Comparison of ENCODE assay signal across 2 cellular contexts in the genomic region with DNA sequence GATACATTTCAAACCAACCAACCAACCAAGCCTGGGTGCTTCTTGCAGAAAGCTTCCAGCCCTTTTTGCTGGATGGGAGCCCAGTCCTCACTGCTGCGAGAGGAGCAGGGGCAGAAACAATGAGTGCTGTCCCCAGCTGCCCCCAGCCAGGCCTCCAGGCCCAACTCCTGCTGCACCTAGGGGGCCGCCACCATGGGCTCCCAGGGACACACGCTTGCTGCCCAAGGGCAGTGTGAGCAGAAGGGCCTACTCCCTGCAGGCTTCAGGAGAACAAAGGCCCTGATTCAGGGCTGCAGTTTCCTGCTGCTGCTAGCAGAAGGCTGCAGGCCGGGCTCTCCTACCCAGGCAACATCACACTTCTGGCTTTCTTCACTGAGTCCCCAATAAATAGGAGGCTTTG.
TF ChIP-seq lines count a peak whose summit lies in the region.

No MANE protein-coding gene starts in this region.

TF ChIP-seq in SK-N-SH, 30 proteins besides CTCF, POLR2A, EP300 and RAD21 (continued from another document):
- TF ChIP-seq CHD2 (IDR thresholded peaks at IDR 0.05; ENCODE audit: low read length, partially characterized antibody) (no peak), RCOR1 (IDR thresholded peaks at IDR 0.05; ENCODE audit: low read length) (no peak), GATA2 (CRISPR knock-in tag; IDR thresholded peaks at IDR 0.05) (no peak), RXRA (IDR thresholded peaks at IDR 0.05; ENCODE audit: borderline replicate concordance, low read depth) (no peak), TAF1 (IDR thresholded peaks at IDR 0.05; ENCODE audit: borderline replicate concordance, low read depth, low read length) (no peak), YY1 (IDR thresholded peaks at IDR 0.05; ENCODE audit: low read depth) (no peak), EZH2phosphoT487 (IDR thresholded peaks at IDR 0.05; ENCODE audit: borderline replicate concordance, low read depth) (no peak), MEF2A (IDR thresholded peaks at IDR 0.05; ENCODE audit: borderline replicate concordance, low read depth) (no peak), TEAD4 (IDR thresholded peaks at IDR 0.05; ENCODE audit: borderline replicate concordance, insufficient read depth) (no peak), MXI1 (IDR thresholded peaks at IDR 0.05; ENCODE audit: low read depth, low read length) (no peak), FOXM1 (IDR thresholded peaks at IDR 0.05; ENCODE audit: low read depth) (no peak), ELF1 (IDR thresholded peaks at IDR 0.05) (no peak)
- TF ChIP-seq, protein P1, sequence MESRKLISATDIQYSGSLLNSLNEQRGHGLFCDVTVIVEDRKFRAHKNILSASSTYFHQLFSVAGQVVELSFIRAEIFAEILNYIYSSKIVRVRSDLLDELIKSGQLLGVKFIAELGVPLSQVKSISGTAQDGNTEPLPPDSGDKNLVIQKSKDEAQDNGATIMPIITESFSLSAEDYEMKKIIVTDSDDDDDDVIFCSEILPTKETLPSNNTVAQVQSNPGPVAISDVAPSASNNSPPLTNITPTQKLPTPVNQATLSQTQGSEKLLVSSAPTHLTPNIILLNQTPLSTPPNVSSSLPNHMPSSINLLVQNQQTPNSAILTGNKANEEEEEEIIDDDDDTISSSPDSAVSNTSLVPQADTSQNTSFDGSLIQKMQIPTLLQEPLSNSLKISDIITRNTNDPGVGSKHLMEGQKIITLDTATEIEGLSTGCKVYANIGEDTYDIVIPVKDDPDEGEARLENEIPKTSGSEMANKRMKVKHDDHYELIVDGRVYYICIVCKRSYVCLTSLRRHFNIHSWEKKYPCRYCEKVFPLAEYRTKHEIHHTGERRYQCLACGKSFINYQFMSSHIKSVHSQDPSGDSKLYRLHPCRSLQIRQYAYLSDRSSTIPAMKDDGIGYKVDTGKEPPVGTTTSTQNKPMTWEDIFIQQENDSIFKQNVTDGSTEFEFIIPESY (IDR thresholded peaks at IDR 0.05; ENCODE audit: borderline replicate concordance, low read depth): no peak
- TF ChIP-seq, protein P2, sequence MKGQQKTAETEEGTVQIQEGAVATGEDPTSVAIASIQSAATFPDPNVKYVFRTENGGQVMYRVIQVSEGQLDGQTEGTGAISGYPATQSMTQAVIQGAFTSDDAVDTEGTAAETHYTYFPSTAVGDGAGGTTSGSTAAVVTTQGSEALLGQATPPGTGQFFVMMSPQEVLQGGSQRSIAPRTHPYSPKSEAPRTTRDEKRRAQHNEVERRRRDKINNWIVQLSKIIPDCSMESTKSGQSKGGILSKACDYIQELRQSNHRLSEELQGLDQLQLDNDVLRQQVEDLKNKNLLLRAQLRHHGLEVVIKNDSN (IDR thresholded peaks at IDR 0.05; ENCODE audit: borderline replicate concordance, low read depth): no peak
TF ChIP-seq in SK-N-SH: peak in this region for 0.

TF ChIP-seq in SK-N-SH treated with all-trans-retinoic acid at 6 μM for 48 hours, 23 proteins besides CTCF, POLR2A, EP300 and RAD21 (continued from another document):
- TF ChIP-seq, protein P3, sequence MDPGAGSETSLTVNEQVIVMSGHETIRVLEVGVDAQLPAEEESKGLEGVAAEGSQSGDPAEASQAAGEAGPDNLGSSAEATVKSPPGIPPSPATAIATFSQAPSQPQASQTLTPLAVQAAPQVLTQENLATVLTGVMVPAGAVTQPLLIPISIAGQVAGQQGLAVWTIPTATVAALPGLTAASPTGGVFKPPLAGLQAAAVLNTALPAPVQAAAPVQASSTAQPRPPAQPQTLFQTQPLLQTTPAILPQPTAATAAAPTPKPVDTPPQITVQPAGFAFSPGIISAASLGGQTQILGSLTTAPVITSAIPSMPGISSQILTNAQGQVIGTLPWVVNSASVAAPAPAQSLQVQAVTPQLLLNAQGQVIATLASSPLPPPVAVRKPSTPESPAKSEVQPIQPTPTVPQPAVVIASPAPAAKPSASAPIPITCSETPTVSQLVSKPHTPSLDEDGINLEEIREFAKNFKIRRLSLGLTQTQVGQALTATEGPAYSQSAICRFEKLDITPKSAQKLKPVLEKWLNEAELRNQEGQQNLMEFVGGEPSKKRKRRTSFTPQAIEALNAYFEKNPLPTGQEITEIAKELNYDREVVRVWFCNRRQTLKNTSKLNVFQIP (CRISPR knock-in tag; IDR thresholded peaks at IDR 0.05; ENCODE audit: borderline replicate concordance, low read depth): no peak
- TF ChIP-seq, protein P4, sequence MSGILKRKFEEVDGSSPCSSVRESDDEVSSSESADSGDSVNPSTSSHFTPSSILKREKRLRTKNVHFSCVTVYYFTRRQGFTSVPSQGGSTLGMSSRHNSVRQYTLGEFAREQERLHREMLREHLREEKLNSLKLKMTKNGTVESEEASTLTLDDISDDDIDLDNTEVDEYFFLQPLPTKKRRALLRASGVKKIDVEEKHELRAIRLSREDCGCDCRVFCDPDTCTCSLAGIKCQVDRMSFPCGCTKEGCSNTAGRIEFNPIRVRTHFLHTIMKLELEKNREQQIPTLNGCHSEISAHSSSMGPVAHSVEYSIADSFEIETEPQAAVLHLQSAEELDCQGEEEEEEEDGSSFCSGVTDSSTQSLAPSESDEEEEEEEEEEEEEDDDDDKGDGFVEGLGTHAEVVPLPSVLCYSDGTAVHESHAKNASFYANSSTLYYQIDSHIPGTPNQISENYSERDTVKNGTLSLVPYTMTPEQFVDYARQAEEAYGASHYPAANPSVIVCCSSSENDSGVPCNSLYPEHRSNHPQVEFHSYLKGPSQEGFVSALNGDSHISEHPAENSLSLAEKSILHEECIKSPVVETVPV (CRISPR knock-in tag; IDR thresholded peaks at IDR 0.05): no peak
- TF ChIP-seq CSDC2 (CRISPR knock-in tag; IDR thresholded peaks at IDR 0.05): no peak
- TF ChIP-seq ZNF565 (CRISPR knock-in tag; conservative IDR thresholded peaks at IDR 0.05; ENCODE audit: low read depth): no peak
- TF ChIP-seq ZFP30 (CRISPR knock-in tag; IDR thresholded peaks at IDR 0.05): no peak
- no peak for TF ChIP-seq TOX (CRISPR knock-in tag; IDR thresholded peaks at IDR 0.05; ENCODE audit: borderline replicate concordance)
- TF ChIP-seq, protein P5, sequence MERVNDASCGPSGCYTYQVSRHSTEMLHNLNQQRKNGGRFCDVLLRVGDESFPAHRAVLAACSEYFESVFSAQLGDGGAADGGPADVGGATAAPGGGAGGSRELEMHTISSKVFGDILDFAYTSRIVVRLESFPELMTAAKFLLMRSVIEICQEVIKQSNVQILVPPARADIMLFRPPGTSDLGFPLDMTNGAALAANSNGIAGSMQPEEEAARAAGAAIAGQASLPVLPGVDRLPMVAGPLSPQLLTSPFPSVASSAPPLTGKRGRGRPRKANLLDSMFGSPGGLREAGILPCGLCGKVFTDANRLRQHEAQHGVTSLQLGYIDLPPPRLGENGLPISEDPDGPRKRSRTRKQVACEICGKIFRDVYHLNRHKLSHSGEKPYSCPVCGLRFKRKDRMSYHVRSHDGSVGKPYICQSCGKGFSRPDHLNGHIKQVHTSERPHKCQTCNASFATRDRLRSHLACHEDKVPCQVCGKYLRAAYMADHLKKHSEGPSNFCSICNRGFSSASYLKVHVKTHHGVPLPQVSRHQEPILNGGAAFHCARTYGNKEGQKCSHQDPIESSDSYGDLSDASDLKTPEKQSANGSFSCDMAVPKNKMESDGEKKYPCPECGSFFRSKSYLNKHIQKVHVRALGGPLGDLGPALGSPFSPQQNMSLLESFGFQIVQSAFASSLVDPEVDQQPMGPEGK (CRISPR knock-in tag; IDR thresholded peaks at IDR 0.05; ENCODE audit: borderline replicate concordance): no peak
- no peak for TF ChIP-seq ZC3H10 (CRISPR knock-in tag; IDR thresholded peaks at IDR 0.05)
- no peak for TF ChIP-seq OSR1 (CRISPR knock-in tag; IDR thresholded peaks at IDR 0.05)
- no peak for TF ChIP-seq ZNF8 (CRISPR knock-in tag; IDR thresholded peaks at IDR 0.05)
